Comparison of ENCODE assay signal across 8 cellular contexts in the genomic region with DNA sequence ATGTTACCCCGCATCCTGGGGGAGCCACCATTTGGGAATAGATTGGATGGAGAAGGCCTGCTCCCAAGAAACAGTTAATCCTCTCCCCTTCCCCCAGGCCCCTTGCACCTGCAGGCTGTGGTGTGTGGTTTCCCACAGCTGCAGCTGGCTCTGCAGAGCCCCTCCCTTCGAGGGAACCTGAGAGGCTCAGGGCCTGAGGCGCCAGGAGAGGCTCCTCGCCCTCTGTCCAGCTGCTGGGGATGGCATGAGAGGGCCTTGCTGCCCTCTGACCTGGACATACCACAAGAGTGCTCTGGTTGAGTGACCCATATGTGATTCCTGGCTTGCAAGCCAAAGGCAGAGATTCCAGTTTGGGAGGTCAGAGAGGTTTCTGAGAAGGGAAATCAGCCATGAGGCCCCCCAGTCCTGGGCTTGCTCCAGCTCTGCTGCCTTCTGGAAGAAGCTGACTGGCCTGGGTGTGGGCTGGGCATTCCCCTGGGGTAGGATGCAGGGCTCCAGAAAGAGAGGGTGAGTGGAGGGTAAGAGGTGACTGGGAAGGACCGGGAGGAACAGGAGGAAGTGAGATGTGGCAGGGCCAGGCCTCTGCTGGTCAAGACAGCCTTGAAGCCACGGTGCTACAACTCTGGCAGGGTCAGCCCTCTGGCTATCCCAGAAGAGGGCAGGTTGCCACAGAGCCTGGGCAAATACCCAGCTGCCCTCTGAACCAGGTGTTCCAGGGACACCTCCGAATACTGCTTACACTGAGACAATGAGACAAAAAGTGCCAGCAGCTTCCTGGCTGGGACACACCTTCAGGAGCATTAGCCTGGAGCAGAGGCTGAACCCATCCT. TPM values are rescaled to one million over a fixed set of nuclear protein-coding genes. Genes with fewer than 3 reads are reported as not detected.
DNase-seq lines count a peak whose midpoint lies in the region; ATAC-seq and TF ChIP-seq lines count a peak whose summit lies in the region.

No MANE protein-coding gene starts in this region.

- H3K79me2 ChIP-seq in smooth muscle cell (ENCODE audit: low read depth), result no peaks in the 10 kb centered on the region

- H4K20me1 ChIP-seq in smooth muscle cell (ENCODE audit: low read depth), result no peaks in the 10 kb centered on the region

- H3F3A ChIP-seq in smooth muscle cell (ENCODE audit: low read depth), result peaks cover 5% of the 10 kb centered on the region

- H3K4me1 ChIP-seq in smooth muscle cell (ENCODE audit: low read depth), result peaks cover 4% of the 10 kb centered on the region

- no peaks in the 10 kb centered on the region for H3K36me3 ChIP-seq in smooth muscle cell (ENCODE audit: low read depth)

- H3K4me2 ChIP-seq in smooth muscle cell, result peak overlapping the region; percentile 19

- DNase-seq in G401 (ENCODE audit: low spot score) (peak; percentile 25), RPMI7951 (ENCODE audit: low read depth) (peak; percentile 100), fibroblast of mammary gland (ENCODE audit: low read depth) (peak; percentile 30), smooth muscle cell (lab: John Stamatoyannopoulos, UW; ENCODE audit: unreplicated experiment) (no peak), superior temporal gyrus (ENCODE audit: extremely low spot score) (no peak), HuH-7.5 (ENCODE audit: low spot score) (no peak)

- H3K27me3 ChIP-seq in smooth muscle cell (ENCODE audit: low read depth), result no peaks in the 10 kb centered on the region

- no peak overlapping the region for H3K9ac ChIP-seq in smooth muscle cell (ENCODE audit: low read depth)

- no peaks in the 10 kb centered on the region for H3K9me3 ChIP-seq in smooth muscle cell (replicated peaks; ENCODE audit: low read depth)

- no peak overlapping the region for H3K4me3 ChIP-seq in fibroblast of mammary gland (ENCODE audit: control insufficient read depth, low read depth, low read length)
- no peak overlapping the region for H3K4me3 ChIP-seq in smooth muscle cell

- TF ChIP-seq CTCF in fibroblast of mammary gland (conservative IDR thresholded peaks at IDR 0.05; ENCODE audit: control insufficient read depth, insufficient read depth, low read depth, low read length) (no peak), smooth muscle cell (IDR thresholded peaks at IDR 0.05; ENCODE audit: borderline replicate concordance, insufficient read depth, poor library complexity, severe bottlenecking) (no peak)

- peak; percentile 78 for ATAC-seq in GM19395 (IDR thresholded peaks at IDR 0.05; ENCODE audit: unreplicated experiment)
- peak; percentile 83 for ATAC-seq in HG03432 (IDR thresholded peaks at IDR 0.05; ENCODE audit: unreplicated experiment)

- in situ Hi-C loops in G401 (cut with HindIII; ENCODE audit: low sequenced_read_pairs), result no loop called here

- H2AFZ ChIP-seq in smooth muscle cell (ENCODE audit: low read depth), result no peak overlapping the region

- H3K27ac ChIP-seq in smooth muscle cell (ENCODE audit: low read depth), result no peak overlapping the region

- 80% methylated on average over 7 of the region's 7 CpGs for WGBS in smooth muscle cell (ENCODE audit: low lambda C conversion rate)

RNA-seq across cellular contexts. Expression of gene SRP14, which starts 16.0 kb away (rescaled TPM):
- total RNA-seq in G401 (2014; rRNA removed; shearing (Covaris generic)), result 194 and 205 TPM in 2 replicates
- 404 and 461 TPM in 2 replicates for total RNA-seq in RPMI7951 (2014; rRNA removed; shearing (Covaris generic))
- 307 and 356 TPM in 2 replicates for total RNA-seq in smooth muscle cell
- polyA plus RNA-seq in smooth muscle cell, result 713 and 726 TPM in 2 replicates

RNA-seq across cellular contexts. Expression of gene BMF, which starts 53.7 kb away (rescaled TPM):
- total RNA-seq in G401 (2014; rRNA removed; shearing (Covaris generic)), result 8.1 and 14.3 TPM in 2 replicates
- 13.8 and 13.9 TPM in 2 replicates for total RNA-seq in RPMI7951 (2014; rRNA removed; shearing (Covaris generic))
- total RNA-seq in smooth muscle cell, result 9.1 and 11.2 TPM in 2 replicates
- 3.6 and 7.5 TPM in 2 replicates for polyA plus RNA-seq in smooth muscle cell

Comparison
In these comparisons a context has a peak if more than half of its experiments do, and no peak if none do; other contexts are left out.
1. DNase-seq: peak in G401 (single experiment), RPMI7951 (single experiment) and fibroblast of mammary gland (single experiment); none in smooth muscle cell (single experiment), superior temporal gyrus (single experiment) and HuH-7.5 (single experiment).